Comparison of ENCODE assay signal across 11 cellular contexts in genomic region chr6:36368921-36369880, GRCh38. TPM values are rescaled to one million over a fixed set of nuclear protein-coding genes. Genes with fewer than 3 reads are reported as not detected.
DNase-seq lines count a peak whose midpoint lies in the region; ATAC-seq and TF ChIP-seq lines count a peak whose summit lies in the region.
"Had no signal": no experiment of that assay in that cellular context is flagged by ENCODE, and none has a peak within 500 bp of the region (broad histone marks: within the 10 kb centered on the region; RNA-seq: fewer than 3 reads in every experiment).

No MANE protein-coding gene starts in this region.

- H3K27me3 ChIP-seq in BJ (ENCODE audit: control insufficient read depth, insufficient read depth, low read length) (no peaks in the 10 kb centered on the region; the same call in none of the 2 replicates), kidney epithelial cell (ENCODE audit: control insufficient read depth, insufficient read depth, low read length) (peaks cover 3% of the 10 kb centered on the region)

- POLR2A ChIA-PET in BJ (lab: Charles Lee) = interaction anchor here (0.6 kb wide), 1 partner anchor 18 kb away, joined by 3 read pairs; no protein-coding TSS in a partner anchor

- TF ChIP-seq CTCF in BJ (IDR thresholded peaks at IDR 0.05; ENCODE audit: insufficient read depth, low read depth, low read length) (no peak), NB4 (IDR thresholded peaks at IDR 0.05; ENCODE audit: low read depth, low read length) (no peak), kidney epithelial cell (IDR thresholded peaks at IDR 0.05; ENCODE audit: insufficient read depth, low read length, poor library complexity, severe bottlenecking) (no peak)

- TF ChIP-seq POLR2A in NB4 (IDR thresholded peaks at IDR 0.05; ENCODE audit: extremely low read depth, insufficient read length) = no peak

- H3K36me3 ChIP-seq in BJ (ENCODE audit: control insufficient read depth, insufficient read depth, low read length) (no peaks in the 10 kb centered on the region), kidney epithelial cell (ENCODE audit: control insufficient read depth, insufficient read depth, low read length) (no peaks in the 10 kb centered on the region)

- CTCF ChIA-PET in BJ (lab: Yijun Ruan, JAX) = interaction anchor here (0.9 to 2.9 kb wide), 4 partner anchors 9 to 67 kb away, joined by 5 to 11 read pairs (median 8); no protein-coding TSS in a partner anchor

- no peak for ATAC-seq in HG02870 (IDR thresholded peaks at IDR 0.05; ENCODE audit: unreplicated experiment)
- ATAC-seq: HCT116; naive thymus-derived CD8-positive, alpha-beta T cell had no signal

- peak; percentile 92 for DNase-seq in BJ (ENCODE audit: low read depth)
- DNase-seq in NB4 (ENCODE audit: low read depth) = peak; percentile 96
- peak; percentile 95 for DNase-seq in SIG-M5 treated with dmso at 0.1 percent for 504 hours (lab: John Stamatoyannopoulos, UW; ENCODE audit: unreplicated experiment)
- peak; percentile 70 for DNase-seq in kidney epithelial cell (ENCODE audit: low read depth)
- DNase-seq in nucleus accumbens (lab: John Stamatoyannopoulos, UW) = no peak
- DNase-seq in activated gamma-delta T cell treated with Interleukin-2 at 50 U/mL for 16 hours = no peak
- no peak for DNase-seq in cerebellar nuclear complex (lab: John Stamatoyannopoulos, UW)
- DNase-seq: naive thymus-derived CD8-positive, alpha-beta T cell; NCI-H446 treated with DMSO at 0.1 percent for 48 hours had no signal

- H3K4me3 ChIP-seq in BJ (ENCODE audit: low read depth, low read length) = no peak overlapping the region
- H3K4me3 ChIP-seq in NB4 (ENCODE audit: low read depth, low read length) = no peak overlapping the region
- no peak overlapping the region for H3K4me3 ChIP-seq in kidney epithelial cell (ENCODE audit: low read depth, low read length)

RNA-seq across cellular contexts. Expression of gene ETV7, which starts 18.3 kb away (rescaled TPM):
- 1.4 and 1.8 TPM in 2 replicates for polyA plus RNA-seq in BJ (2011; rRNA removed)
- 0.46 and 1.1 TPM in 2 replicates for polyA minus RNA-seq in BJ (2011; rRNA and poly(A)+ RNA removed)
- 6.8 and 8.4 TPM in 2 replicates for total RNA-seq in kidney epithelial cell
- total RNA-seq: naive thymus-derived CD8-positive, alpha-beta T cell had no signal

RNA-seq across cellular contexts. Expression of gene BNIP5, which starts 32.5 kb away (rescaled TPM):
- not detected in 2 replicates for polyA plus RNA-seq in BJ (2011; rRNA removed)
- polyA minus RNA-seq in BJ (2011; rRNA and poly(A)+ RNA removed) = not detected in 2 replicates
- 0.07 TPM in 1 of 2 replicates, not detected in the other for total RNA-seq in kidney epithelial cell
- total RNA-seq: naive thymus-derived CD8-positive, alpha-beta T cell had no signal
- polyA plus RNA-seq: naive thymus-derived CD8-positive, alpha-beta T cell had no signal

Comparison
In these comparisons a context has a peak if more than half of its experiments do, and no peak if none do; other contexts are left out.
1. DNase-seq: peak in BJ (single experiment), NB4 (single experiment), SIG-M5 treated with dmso at 0.1 percent for 504 hours (single experiment) and kidney epithelial cell (single experiment); none in nucleus accumbens (0 of 56), activated gamma-delta T cell treated with Interleukin-2 at 50 U/mL for 16 hours (single experiment) and cerebellar nuclear complex (0 of 2).